1 cellular context compared by ENCODE assay signal in the genomic region with DNA sequence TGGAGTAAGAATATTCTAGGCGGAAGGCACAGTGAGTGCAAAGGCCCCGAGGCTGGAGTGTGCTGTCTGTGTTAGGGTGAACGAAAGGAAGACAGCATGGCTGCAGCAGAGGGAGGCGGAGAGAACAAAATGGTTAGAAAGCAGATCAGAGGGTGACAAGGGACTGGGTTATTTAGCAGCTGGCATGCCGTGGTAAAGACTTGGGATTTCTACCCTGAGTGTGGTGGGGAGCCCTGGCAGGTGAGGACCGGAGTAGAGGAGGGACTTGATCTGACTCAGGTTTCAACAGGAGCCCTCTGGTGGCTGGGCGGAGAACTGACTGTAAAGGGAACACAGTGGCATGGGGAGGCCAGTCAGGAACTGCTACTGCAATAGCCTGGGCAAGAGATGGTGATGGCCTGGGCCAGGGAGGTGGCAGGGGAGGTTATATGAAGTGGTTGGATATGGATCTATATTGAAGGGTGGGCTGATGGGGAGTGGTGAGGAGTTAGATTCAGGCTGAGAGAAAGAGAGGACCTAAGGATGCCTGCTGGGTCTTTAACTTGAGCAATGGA.
TF ChIP-seq lines count a peak whose summit lies in the region.

No MANE protein-coding gene starts in this region.

TF ChIP-seq in K562, 482 proteins besides CTCF, POLR2A, EP300 and RAD21 (continued from another document and continues in another):
- no peak for TF ChIP-seq ZNF609 (CRISPR knock-in tag; IDR thresholded peaks at IDR 0.05; ENCODE audit: borderline replicate concordance)
- no peak for TF ChIP-seq POLR2AphosphoS2 (IDR thresholded peaks at IDR 0.05; ENCODE audit: low read length)
- TF ChIP-seq DPF2 (IDR thresholded peaks at IDR 0.05), result peak; percentile 58; the same call in 1 of the 2 replicates
- TF ChIP-seq MECOM (CRISPR knock-in tag; IDR thresholded peaks at IDR 0.05), result peak; percentile 4; the same call in 1 of the 2 replicates
- TF ChIP-seq POLR2AphosphoS5 (IDR thresholded peaks at IDR 0.05; ENCODE audit: control insufficient read depth, insufficient read depth, low read depth, low read length), result 0 out of 2 replicates have a peak, but pooled peaks have one; percentile 18
- no peak for TF ChIP-seq E2F8 (IDR thresholded peaks at IDR 0.05; ENCODE audit: low read depth, partially characterized antibody)
- TF ChIP-seq CHD2 (IDR thresholded peaks at IDR 0.05; ENCODE audit: low read depth, low read length), result no peak
- no peak for TF ChIP-seq MIER1 (IDR thresholded peaks at IDR 0.05; ENCODE audit: low read depth)
- no peak for TF ChIP-seq CHD1 (IDR thresholded peaks at IDR 0.05; ENCODE audit: low read length)
- no peak for TF ChIP-seq CAMTA2 (CRISPR knock-in tag; conservative IDR thresholded peaks at IDR 0.05)
- TF ChIP-seq AFF4 (CRISPR knock-in tag; IDR thresholded peaks at IDR 0.05), result no peak
- TF ChIP-seq KAT7 (CRISPR knock-in tag; IDR thresholded peaks at IDR 0.05; ENCODE audit: borderline replicate concordance), result no peak; the same call in 1 of the 2 replicates
- no peak for TF ChIP-seq EWSR1 (IDR thresholded peaks at IDR 0.05; ENCODE audit: borderline replicate concordance, low read depth, partially characterized antibody)
- TF ChIP-seq, protein P1, sequence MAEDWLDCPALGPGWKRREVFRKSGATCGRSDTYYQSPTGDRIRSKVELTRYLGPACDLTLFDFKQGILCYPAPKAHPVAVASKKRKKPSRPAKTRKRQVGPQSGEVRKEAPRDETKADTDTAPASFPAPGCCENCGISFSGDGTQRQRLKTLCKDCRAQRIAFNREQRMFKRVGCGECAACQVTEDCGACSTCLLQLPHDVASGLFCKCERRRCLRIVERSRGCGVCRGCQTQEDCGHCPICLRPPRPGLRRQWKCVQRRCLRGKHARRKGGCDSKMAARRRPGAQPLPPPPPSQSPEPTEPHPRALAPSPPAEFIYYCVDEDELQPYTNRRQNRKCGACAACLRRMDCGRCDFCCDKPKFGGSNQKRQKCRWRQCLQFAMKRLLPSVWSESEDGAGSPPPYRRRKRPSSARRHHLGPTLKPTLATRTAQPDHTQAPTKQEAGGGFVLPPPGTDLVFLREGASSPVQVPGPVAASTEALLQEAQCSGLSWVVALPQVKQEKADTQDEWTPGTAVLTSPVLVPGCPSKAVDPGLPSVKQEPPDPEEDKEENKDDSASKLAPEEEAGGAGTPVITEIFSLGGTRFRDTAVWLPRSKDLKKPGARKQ (CRISPR knock-in tag; IDR thresholded peaks at IDR 0.05), result no peak
- TF ChIP-seq BRD4 (IDR thresholded peaks at IDR 0.05), result no peak
- TF ChIP-seq ZSCAN29 (IDR thresholded peaks at IDR 0.05), result no peak
- TF ChIP-seq SP1 (CRISPR knock-in tag; IDR thresholded peaks at IDR 0.05), result no peak; the same call in 1 of the 2 replicates
- TF ChIP-seq, protein P2, sequence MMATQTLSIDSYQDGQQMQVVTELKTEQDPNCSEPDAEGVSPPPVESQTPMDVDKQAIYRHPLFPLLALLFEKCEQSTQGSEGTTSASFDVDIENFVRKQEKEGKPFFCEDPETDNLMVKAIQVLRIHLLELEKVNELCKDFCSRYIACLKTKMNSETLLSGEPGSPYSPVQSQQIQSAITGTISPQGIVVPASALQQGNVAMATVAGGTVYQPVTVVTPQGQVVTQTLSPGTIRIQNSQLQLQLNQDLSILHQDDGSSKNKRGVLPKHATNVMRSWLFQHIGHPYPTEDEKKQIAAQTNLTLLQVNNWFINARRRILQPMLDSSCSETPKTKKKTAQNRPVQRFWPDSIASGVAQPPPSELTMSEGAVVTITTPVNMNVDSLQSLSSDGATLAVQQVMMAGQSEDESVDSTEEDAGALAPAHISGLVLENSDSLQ (IDR thresholded peaks at IDR 0.05), result peak; percentile 47
- TF ChIP-seq ZNF121 (CRISPR knock-in tag; conservative IDR thresholded peaks at IDR 0.05), result no peak
- TF ChIP-seq HEY1 (CRISPR knock-in tag; IDR thresholded peaks at IDR 0.05; ENCODE audit: borderline replicate concordance), result no peak
- TF ChIP-seq RHOXF2B (CRISPR knock-in tag; conservative IDR thresholded peaks at IDR 0.05), result no peak
- TF ChIP-seq, protein P3, sequence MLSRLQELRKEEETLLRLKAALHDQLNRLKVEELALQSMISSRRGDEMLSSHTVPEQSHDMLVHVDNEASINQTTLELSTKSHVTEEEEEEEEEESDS (CRISPR knock-in tag; IDR thresholded peaks at IDR 0.05), result no peak
- TF ChIP-seq LARP7 (IDR thresholded peaks at IDR 0.05), result no peak; the same call in 1 of the 2 replicates
- TF ChIP-seq, protein P4, sequence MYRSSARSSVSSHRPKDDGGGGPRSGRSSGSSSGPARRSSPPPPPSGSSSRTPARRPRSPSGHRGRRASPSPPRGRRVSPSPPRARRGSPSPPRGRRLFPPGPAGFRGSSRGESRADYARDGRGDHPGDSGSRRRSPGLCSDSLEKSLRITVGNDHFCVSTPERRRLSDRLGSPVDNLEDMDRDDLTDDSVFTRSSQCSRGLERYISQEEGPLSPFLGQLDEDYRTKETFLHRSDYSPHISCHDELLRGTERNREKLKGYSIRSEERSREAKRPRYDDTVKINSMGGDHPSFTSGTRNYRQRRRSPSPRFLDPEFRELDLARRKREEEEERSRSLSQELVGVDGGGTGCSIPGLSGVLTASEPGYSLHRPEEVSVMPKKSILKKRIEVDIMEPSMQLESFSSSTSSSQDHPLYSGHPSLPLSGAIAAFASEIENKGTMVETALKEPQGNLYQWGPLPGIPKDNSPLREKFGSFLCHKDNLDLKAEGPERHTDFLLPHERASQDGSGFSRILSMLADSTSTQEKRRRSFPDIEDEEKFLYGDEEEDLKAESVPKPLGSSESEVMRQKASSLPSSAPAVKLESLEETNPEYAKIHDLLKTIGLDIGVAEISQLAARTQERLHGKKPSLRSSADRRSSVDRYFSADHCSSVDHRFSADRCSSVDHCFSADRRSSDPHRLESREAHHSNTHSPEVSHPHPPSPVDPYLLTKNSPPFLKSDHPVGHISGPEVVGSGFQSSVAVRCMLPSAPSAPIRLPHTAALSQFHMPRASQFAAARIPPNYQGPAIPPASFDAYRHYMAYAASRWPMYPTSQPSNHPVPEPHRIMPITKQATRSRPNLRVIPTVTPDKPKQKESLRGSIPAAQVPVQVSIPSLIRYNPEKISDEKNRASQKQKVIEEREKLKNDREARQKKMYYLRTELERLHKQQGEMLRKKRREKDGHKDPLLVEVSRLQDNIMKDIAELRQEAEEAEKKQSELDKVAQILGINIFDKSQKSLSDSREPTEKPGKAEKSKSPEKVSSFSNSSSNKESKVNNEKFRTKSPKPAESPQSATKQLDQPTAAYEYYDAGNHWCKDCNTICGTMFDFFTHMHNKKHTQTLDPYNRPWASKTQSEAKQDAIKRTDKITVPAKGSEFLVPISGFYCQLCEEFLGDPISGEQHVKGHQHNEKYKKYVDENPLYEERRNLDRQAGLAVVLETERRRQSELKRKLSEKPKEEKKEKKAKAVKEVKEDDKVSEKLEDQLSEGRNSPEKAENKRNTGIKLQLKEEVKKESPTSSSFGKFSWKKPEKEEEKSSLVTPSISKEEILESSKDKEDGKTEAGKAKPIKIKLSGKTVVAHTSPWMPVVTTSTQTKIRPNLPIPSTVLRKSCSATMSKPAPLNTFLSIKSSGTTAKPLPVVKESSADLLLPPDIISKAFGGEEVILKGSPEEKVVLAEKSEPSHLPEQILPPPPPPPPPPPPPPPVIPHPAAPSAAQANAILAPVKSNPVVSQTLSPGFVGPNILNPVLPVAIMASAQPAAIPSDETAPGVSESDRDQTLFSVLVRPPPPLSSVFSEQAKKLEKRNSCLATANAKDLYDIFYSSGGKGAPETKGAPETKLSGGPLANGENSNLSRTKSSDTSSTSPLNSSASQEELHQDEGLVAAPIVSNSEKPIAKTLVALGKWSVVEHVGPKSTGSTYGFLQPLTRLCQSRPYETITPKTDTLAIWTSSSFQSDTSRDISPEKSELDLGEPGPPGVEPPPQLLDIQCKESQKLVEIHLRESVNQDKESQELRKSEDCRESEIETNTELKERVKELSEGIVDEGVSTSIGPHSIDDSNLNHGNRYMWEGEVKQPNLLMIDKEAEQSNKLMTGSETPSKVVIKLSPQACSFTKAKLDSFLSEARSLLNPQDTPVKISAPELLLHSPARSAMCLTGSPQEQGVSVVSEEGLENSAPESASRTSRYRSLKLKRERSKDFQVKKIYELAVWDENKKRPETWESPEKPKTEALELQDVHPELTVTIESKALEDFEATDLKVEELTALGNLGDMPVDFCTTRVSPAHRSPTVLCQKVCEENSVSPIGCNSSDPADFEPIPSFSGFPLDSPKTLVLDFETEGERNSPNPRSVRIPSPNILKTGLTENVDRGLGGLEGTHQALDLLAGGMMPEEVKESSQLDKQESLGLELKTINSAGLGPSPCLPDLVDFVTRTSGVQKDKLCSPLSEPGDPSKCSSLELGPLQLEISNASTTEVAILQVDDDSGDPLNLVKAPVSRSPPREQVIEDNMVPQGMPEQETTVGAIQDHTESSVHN (IDR thresholded peaks at IDR 0.05; ENCODE audit: borderline replicate concordance in 1 of 2, low read depth in 1 of 2), result no peak
- TF ChIP-seq U2AF1 (optimal IDR thresholded peaks at IDR 0.05; ENCODE audit: low read depth, low read length), result no peak
- TF ChIP-seq MTA2 (IDR thresholded peaks at IDR 0.05; ENCODE audit: low read depth), result no peak
- no peak for TF ChIP-seq NR3C1 (CRISPR knock-in tag; IDR thresholded peaks at IDR 0.05)
- TF ChIP-seq XRCC4 (IDR thresholded peaks at IDR 0.05; ENCODE audit: extremely low read depth, insufficient read depth, insufficient read length), result no peak
